ENCODE assay signal across 8 cellular contexts in genomic region chr7:141533149-141533949, GRCh38. TPM values are rescaled to one million over a fixed set of nuclear protein-coding genes. Genes with fewer than 3 reads are reported as not detected.
DNase-seq lines count a peak whose midpoint lies in the region; ATAC-seq and TF ChIP-seq lines count a peak whose summit lies in the region.

No MANE protein-coding gene starts in this region.

- no peaks in the 10 kb centered on the region for H3K9me3 ChIP-seq in SJCRH30 (replicated peaks)

- POLR2A ChIA-PET in BJ (lab: Charles Lee): no interaction called here

- TF ChIP-seq CTCF in BJ (IDR thresholded peaks at IDR 0.05; ENCODE audit: insufficient read depth, low read depth, low read length) (peak; percentile 97), osteocyte (IDR thresholded peaks at IDR 0.05) (peak; percentile 97)

- CTCF ChIA-PET in BJ (lab: Yijun Ruan, JAX): interaction anchor here (0.5 to 2.7 kb wide), 24 partner anchors 8 to 859 kb away, joined by 3 to 17 read pairs (median 4); no protein-coding TSS in a partner anchor

- ATAC-seq in GM19397 (IDR thresholded peaks at IDR 0.05; ENCODE audit: unreplicated experiment): peak; percentile 50

- H3K36me3 ChIP-seq in BJ (ENCODE audit: control insufficient read depth, insufficient read depth, low read length): no peaks in the 10 kb centered on the region
- H3K36me3 ChIP-seq in SJCRH30: no peaks in the 10 kb centered on the region

- no peaks in the 10 kb centered on the region for H3K4me1 ChIP-seq in SJCRH30

- no peak overlapping the region for H3K27ac Mint-ChIP-seq in osteocyte (ENCODE audit: unreplicated experiment)

- H3K36me3 Mint-ChIP-seq in osteocyte (ENCODE audit: unreplicated experiment): no peaks in the 10 kb centered on the region

- peaks cover 2% of the 10 kb centered on the region for H3K4me1 Mint-ChIP-seq in osteocyte (ENCODE audit: unreplicated experiment)

- H3K4me3 ChIP-seq in BJ (ENCODE audit: low read depth, low read length) (no peak overlapping the region), SJCRH30 (no peak overlapping the region)

- no peak overlapping the region for H3K4me3 Mint-ChIP-seq in osteocyte (ENCODE audit: unreplicated experiment)

- DNase-seq in BJ (ENCODE audit: low read depth): no peak
- peak; percentile 81 for DNase-seq in NAMALWA (ENCODE audit: low spot score)
- peak; percentile 42 to 88 for DNase-seq in SJCRH30
- peak; percentile 63 for DNase-seq in activated naive CD4-positive, alpha-beta T cell treated with Interleukin-2 at 50 U/mL for 16 hours
- peak; percentile 63 for DNase-seq in germinal center (ENCODE audit: low spot score)
- no peak for DNase-seq in osteocyte (ENCODE audit: extremely low spot score, unreplicated experiment)
- DNase-seq in ureter (ENCODE audit: low spot score): peak; percentile 63

- H3K27me3 Mint-ChIP-seq in osteocyte (ENCODE audit: unreplicated experiment): peaks cover 14% of the 10 kb centered on the region

- no peaks in the 10 kb centered on the region for H3K9me3 Mint-ChIP-seq in osteocyte (ENCODE audit: unreplicated experiment)

- H3K27ac ChIP-seq in SJCRH30: no peak overlapping the region

- H3K27me3 ChIP-seq in BJ (ENCODE audit: control insufficient read depth, insufficient read depth, low read length) (0 out of 2 replicates have a peak, but pooled peaks cover 2% of the 10 kb centered on the region), SJCRH30 (no peaks in the 10 kb centered on the region; the same call in 1 of the 2 replicates)

RNA-seq across cellular contexts. Expression of gene AGK, which starts 17.9 kb away (rescaled TPM):
- polyA plus RNA-seq in BJ (2011; rRNA removed): 30.3 and 34.7 TPM in 2 replicates
- 13.8 and 23.0 TPM in 2 replicates for polyA minus RNA-seq in BJ (2011; rRNA and poly(A)+ RNA removed)
- total RNA-seq in SJCRH30 (2014; rRNA removed; shearing (Covaris generic)): 41.5 and 46.7 TPM in 2 replicates
- total RNA-seq in osteocyte (24.8 and 27.8 TPM in 2 replicates), ureter (43.0 TPM)

Comparison
In these comparisons a context has a peak if more than half of its experiments do, and no peak if none do; other contexts are left out.
1. DNase-seq: peak in NAMALWA (single experiment), SJCRH30 (2 of 2), activated naive CD4-positive, alpha-beta T cell treated with Interleukin-2 at 50 U/mL for 16 hours (single experiment), germinal center (single experiment) and ureter (single experiment); none in BJ (single experiment) and osteocyte (single experiment).